Comparison of ENCODE assay signal across 24 cellular contexts in the genomic region with DNA sequence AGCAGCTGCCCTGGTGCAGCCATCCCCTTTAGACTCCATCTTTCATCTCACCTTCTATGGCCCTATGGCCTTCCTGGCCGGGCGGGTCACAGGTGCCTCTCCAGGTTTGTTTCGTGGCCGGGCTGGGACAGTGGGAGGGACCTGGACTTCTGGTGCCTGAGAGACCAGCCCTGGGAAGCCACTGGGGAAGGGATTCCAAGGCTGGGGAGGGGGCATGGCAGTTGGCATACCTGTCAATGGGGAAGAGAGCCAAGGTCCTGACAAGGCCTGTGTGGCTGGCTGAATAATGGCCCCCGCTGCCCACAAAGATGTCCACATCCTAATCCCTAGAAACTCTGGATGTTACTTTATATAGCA. TPM values are rescaled to one million over a fixed set of nuclear protein-coding genes. Genes with fewer than 3 reads are reported as not detected.
A peak's percentile ranks its signal among the peaks of the same experiment; 100 is the strongest.
DNase-seq lines count a peak whose midpoint lies in the region; ATAC-seq and TF ChIP-seq lines count a peak whose summit lies in the region.
"Had no signal": no experiment of that assay in that cellular context is flagged by ENCODE, and none has a peak within 500 bp of the region (broad histone marks: within the 10 kb centered on the region; RNA-seq: fewer than 3 reads in every experiment).

No MANE protein-coding gene starts in this region.

- DNase-seq in posterior vena cava (ENCODE audit: low spot score) (peak; percentile 50), suprapubic skin (ENCODE audit: low spot score in 2 of 2) (no peak), cardiac septum (ENCODE audit: low spot score) (no peak), GM13977 (ENCODE audit: low spot score) (no peak)
- DNase-seq in effector memory CD8-positive, alpha-beta T cell: no peak
- DNase-seq: ACHN; BE2C; C1 segment of cervical spinal cord; CD4-positive, CD25-positive, alpha-beta regulatory T cell; CD8-positive, alpha-beta memory T cell; COR-L47; DMS 273 treated with DMSO at 0.1 percent for 48 hours; DMS53; DND-41; EL; HCEC 1CT; HFFc6 had no signal

- no peaks in the 10 kb centered on the region for H3K9me3 Mint-ChIP-seq in effector memory CD8-positive, alpha-beta T cell
- H3K9me3 Mint-ChIP-seq: CD4-positive, CD25-positive, alpha-beta regulatory T cell; CD8-positive, alpha-beta memory T cell had no signal

- H3K9me3 ChIP-seq in suprapubic skin: no peaks in the 10 kb centered on the region
- H3K9me3 ChIP-seq: BE2C had no signal

- no peak for TF ChIP-seq POLR2A in suprapubic skin (IDR thresholded peaks at IDR 0.05)

- H3K27ac Mint-ChIP-seq in effector memory CD8-positive, alpha-beta T cell: no peak overlapping the region
- H3K27ac Mint-ChIP-seq: CD4-positive, CD25-positive, alpha-beta regulatory T cell; GM23338; HFFc6 had no signal

- no peaks in the 10 kb centered on the region for H3K4me1 ChIP-seq in suprapubic skin
- H3K4me1 ChIP-seq: BE2C had no signal

- in situ Hi-C loops in GM13977 (cut with MboI; ENCODE audit: low pct_unique_long_range_greater_than_20kb, low sequenced_read_pairs, unreplicated experiment): loop anchor here (25.0 kb wide), 1 partner anchor 178 kb away; a partner anchor contains a TSS

- H3K4me3 ChIP-seq in suprapubic skin: no peak overlapping the region
- H3K4me3 ChIP-seq: GM12878, GM23338 had no signal

- no peaks in the 10 kb centered on the region for H3K36me3 Mint-ChIP-seq in effector memory CD8-positive, alpha-beta T cell (ENCODE audit: insufficient read depth)
- H3K36me3 Mint-ChIP-seq: CD4-positive, CD25-positive, alpha-beta regulatory T cell; CD8-positive, alpha-beta memory T cell had no signal

- no peak for TF ChIP-seq EP300 in suprapubic skin (IDR thresholded peaks at IDR 0.05)

- H3K27me3 ChIP-seq in suprapubic skin: no peaks in the 10 kb centered on the region

- H3K27ac ChIP-seq in angular gyrus (ENCODE audit: low read depth, low read length) (peak overlapping the region; percentile 64), cingulate gyrus (ENCODE audit: low read depth, low read length) (peak overlapping the region; percentile 60), suprapubic skin (peak overlapping the region; percentile 52)

- peaks cover 24 to 32% of the 10 kb centered on the region in 2 donors for H3K27me3 Mint-ChIP-seq in effector memory CD8-positive, alpha-beta T cell

- no peaks in the 10 kb centered on the region for H3K4me1 Mint-ChIP-seq in effector memory CD8-positive, alpha-beta T cell (ENCODE audit: low read depth in 2 of 2)
- H3K4me1 Mint-ChIP-seq: CD4-positive, CD25-positive, alpha-beta regulatory T cell; CD8-positive, alpha-beta memory T cell; GM23338 had no signal

- no peak for ATAC-seq in effector memory CD8-positive, alpha-beta T cell (replicated peaks)
- no peak for ATAC-seq in HG02571 (IDR thresholded peaks at IDR 0.05; ENCODE audit: unreplicated experiment)
- ATAC-seq: GM12878, GM23338 had no signal

- no peak overlapping the region for H3K4me3 Mint-ChIP-seq in effector memory CD8-positive, alpha-beta T cell
- H3K4me3 Mint-ChIP-seq: CD4-positive, CD25-positive, alpha-beta regulatory T cell; CD8-positive, alpha-beta memory T cell; GM23338; HFFc6 had no signal

- WGBS in suprapubic skin: 98% methylated on average over 5 of the region's 5 CpGs

- TF ChIP-seq CTCF in suprapubic skin (IDR thresholded peaks at IDR 0.05) (no peak), GM13977 (IDR thresholded peaks at IDR 0.05; ENCODE audit: extremely low read depth, insufficient read depth, missing control alignments) (no peak)

- intact Hi-C loops in posterior vena cava (cut with DNase I) (no loop called here), cardiac septum (cut with DNase I) (no loop called here)

- no peaks in the 10 kb centered on the region for H3K36me3 ChIP-seq in suprapubic skin
- H3K36me3 ChIP-seq: BE2C had no signal

RNA-seq across cellular contexts. Expression of a gene that starts 7.7 kb away (rescaled TPM):
- total RNA-seq in posterior vena cava (not detected), suprapubic skin (10 to 100 TPM in 1 of 4 donors, 1 to 10 TPM in 3; 1.7 to 19.9 (median 5.8) TPM), cardiac septum (not detected)
- total RNA-seq: CD4-positive, CD25-positive, alpha-beta regulatory T cell; CD8-positive, alpha-beta memory T cell; G401; GM12878; GM23338; HFFc6; HT-29 had no signal

RNA-seq across cellular contexts. Expression of a gene that starts 20.0 kb away (rescaled TPM):
- total RNA-seq in posterior vena cava: 10 to 100 TPM; 14.0 to 19.9 TPM
- total RNA-seq in suprapubic skin: 10 to 100 TPM in 2 of 4 donors, 1 to 10 TPM in 2; 6.5 to 18.7 (median 11.5) TPM
- total RNA-seq in cardiac septum: 6.2 TPM

RNA-seq across cellular contexts. Expression of a gene that starts 27.1 kb away (rescaled TPM):
- total RNA-seq in posterior vena cava (1 to 10 TPM in 1 of 2 donors, under 1 TPM in 1; 0.88 to 5.3 TPM), suprapubic skin (10 to 100 TPM; 14.4 to 25.0 (median 17.9) TPM), cardiac septum (0.24 TPM)
- total RNA-seq: CD4-positive, CD25-positive, alpha-beta regulatory T cell; GM12878 had no signal
